Comparison of ENCODE assay signal across 28 cellular contexts in the genomic region with DNA sequence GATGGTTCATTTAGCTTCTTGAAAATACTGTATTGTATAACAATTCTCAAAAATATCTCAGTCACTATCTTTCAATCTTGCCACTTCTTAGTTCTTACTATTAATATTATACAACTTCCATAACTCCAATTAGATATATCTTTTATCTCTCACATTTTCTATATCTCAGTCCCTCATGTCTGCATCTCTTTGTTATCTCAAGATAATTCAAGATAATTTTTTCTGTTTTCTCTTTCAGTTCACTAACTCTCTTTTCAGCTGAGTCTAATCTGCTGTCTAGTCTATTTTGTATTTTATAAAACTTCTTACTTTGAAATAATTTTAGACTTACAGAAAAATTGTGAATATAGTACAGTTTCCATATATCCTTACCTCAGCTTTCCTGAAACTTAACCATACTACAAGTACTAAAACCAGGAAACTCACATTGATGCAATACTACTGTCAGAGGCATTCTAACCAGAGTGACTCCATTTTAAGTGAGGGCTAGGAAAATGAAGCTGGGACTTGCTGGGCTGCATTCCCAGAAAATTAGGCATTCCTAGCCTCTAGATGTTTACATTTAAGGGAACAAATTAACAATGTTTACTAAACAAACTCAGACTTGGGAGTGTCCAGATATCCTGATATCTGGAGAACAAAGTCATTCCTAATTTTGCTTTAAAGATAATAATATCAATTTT.
"Had no signal": no experiment of that assay in that cellular context is flagged by ENCODE, and none has a peak within 500 bp of the region (broad histone marks: within the 10 kb centered on the region; RNA-seq: fewer than 3 reads in every experiment).

No MANE protein-coding gene starts in this region.

- H3K9me3 ChIP-seq: adrenal gland, body of pancreas had no signal

- DNase-seq: activated CD4-positive, alpha-beta memory T cell treated with anti-CD3 and anti-CD28 coated beads, Interleukin-2, amount 10 ng/mL, durations not matched to agents 7 days and 5 days; activated CD4-positive, alpha-beta T cell treated with anti-CD3 and anti-CD28 coated beads for 1 hour; activated CD4-positive, alpha-beta T cell treated with anti-CD3 and anti-CD28 coated beads for 48 hours; activated CD4-positive, CD25-positive, alpha-beta regulatory T cell; activated gamma-delta T cell treated with Interleukin-2 at 50 U/mL for 16 hours; activated naive CD4-positive, alpha-beta T cell treated with anti-CD3 and anti-CD28 coated beads for 36 hours; activated T-cell treated with anti-CD3 and anti-CD28 coated beads, Interleukin-2, amount 50 U/mL, for 24 hours; adrenal gland; body of pancreas; Kasumi-1; KG1; MM.1S; MV-4-11; NCI-H1092; NCI-H1436 treated with DMSO at 0.1 percent for 48 hours; NCI-H1694 treated with DMSO at 0.1 percent for 48 hours; NCI-H2029 treated with DMSO at 0.1 percent for 48 hours; NCI-H2107; NCI-H2171; NCI-H510A; NCI-H526; NCI-H748 treated with DMSO at 0.1 percent for 48 hours; SIG-M5; T1000; WERI-Rb-1 had no signal

- H3K4me1 ChIP-seq: adrenal gland, body of pancreas, breast epithelium had no signal

- H3K27ac Mint-ChIP-seq: activated CD4-positive, alpha-beta memory T cell treated with anti-CD3 and anti-CD28 coated beads, Interleukin-2, amount 10 ng/mL, durations not matched to agents 7 days and 5 days; activated naive CD4-positive, alpha-beta T cell treated with anti-CD3 and anti-CD28 coated beads for 36 hours; activated naive CD4-positive, alpha-beta T cell treated with anti-CD3 and anti-CD28 coated beads, Interleukin-2, amount 50 U/mL, for 72 hours; activated T-cell treated with anti-CD3 and anti-CD28 coated beads, Interleukin-2, amount 50 U/mL, for 24 hours; activated T-helper 1 cell treated with anti-CD3 and anti-CD28 coated beads, Interleukin-12 subunit alpha, Interleukin-12 subunit beta, Interleukin-2, Interleukin-4 antibody, amounts not matched to agents 30 ng/mL and 10 ng/mL and 1 ng/mL, durations not matched to agents 14 hours and 24 hours and 36 hours had no signal

- H3K36me3 ChIP-seq: adrenal gland, breast epithelium, WERI-Rb-1 had no signal

- H3K27ac ChIP-seq: adrenal gland, body of pancreas, breast epithelium, WERI-Rb-1 had no signal

- H3K27me3 Mint-ChIP-seq: activated CD4-positive, alpha-beta memory T cell treated with anti-CD3 and anti-CD28 coated beads, Interleukin-2, amount 10 ng/mL, durations not matched to agents 7 days and 5 days; activated T-cell treated with anti-CD3 and anti-CD28 coated beads, Interleukin-2, amount 50 U/mL, for 24 hours had no signal

- ATAC-seq: activated naive CD4-positive, alpha-beta T cell treated with anti-CD3 and anti-CD28 coated beads, Interleukin-2, amount 50 U/mL, for 72 hours; body of pancreas had no signal

- H3K27me3 ChIP-seq: adrenal gland, body of pancreas, breast epithelium had no signal

- H3K9me3 Mint-ChIP-seq: activated CD4-positive, alpha-beta memory T cell treated with anti-CD3 and anti-CD28 coated beads, Interleukin-2, amount 10 ng/mL, durations not matched to agents 7 days and 5 days had no signal

- H3K4me3 ChIP-seq: adrenal gland, body of pancreas, breast epithelium had no signal

- H3K4me3 Mint-ChIP-seq: activated CD4-positive, alpha-beta memory T cell treated with anti-CD3 and anti-CD28 coated beads, Interleukin-2, amount 10 ng/mL, durations not matched to agents 7 days and 5 days; activated naive CD4-positive, alpha-beta T cell treated with anti-CD3 and anti-CD28 coated beads for 36 hours; activated T-cell treated with anti-CD3 and anti-CD28 coated beads, Interleukin-2, amount 50 U/mL, for 24 hours; activated T-helper 1 cell treated with anti-CD3 and anti-CD28 coated beads, Interleukin-12 subunit alpha, Interleukin-12 subunit beta, Interleukin-2, Interleukin-4 antibody, amounts not matched to agents 30 ng/mL and 10 ng/mL and 1 ng/mL, durations not matched to agents 14 hours and 24 hours and 36 hours had no signal
